ENCODE assay signal across 8 cellular contexts in the genomic region with DNA sequence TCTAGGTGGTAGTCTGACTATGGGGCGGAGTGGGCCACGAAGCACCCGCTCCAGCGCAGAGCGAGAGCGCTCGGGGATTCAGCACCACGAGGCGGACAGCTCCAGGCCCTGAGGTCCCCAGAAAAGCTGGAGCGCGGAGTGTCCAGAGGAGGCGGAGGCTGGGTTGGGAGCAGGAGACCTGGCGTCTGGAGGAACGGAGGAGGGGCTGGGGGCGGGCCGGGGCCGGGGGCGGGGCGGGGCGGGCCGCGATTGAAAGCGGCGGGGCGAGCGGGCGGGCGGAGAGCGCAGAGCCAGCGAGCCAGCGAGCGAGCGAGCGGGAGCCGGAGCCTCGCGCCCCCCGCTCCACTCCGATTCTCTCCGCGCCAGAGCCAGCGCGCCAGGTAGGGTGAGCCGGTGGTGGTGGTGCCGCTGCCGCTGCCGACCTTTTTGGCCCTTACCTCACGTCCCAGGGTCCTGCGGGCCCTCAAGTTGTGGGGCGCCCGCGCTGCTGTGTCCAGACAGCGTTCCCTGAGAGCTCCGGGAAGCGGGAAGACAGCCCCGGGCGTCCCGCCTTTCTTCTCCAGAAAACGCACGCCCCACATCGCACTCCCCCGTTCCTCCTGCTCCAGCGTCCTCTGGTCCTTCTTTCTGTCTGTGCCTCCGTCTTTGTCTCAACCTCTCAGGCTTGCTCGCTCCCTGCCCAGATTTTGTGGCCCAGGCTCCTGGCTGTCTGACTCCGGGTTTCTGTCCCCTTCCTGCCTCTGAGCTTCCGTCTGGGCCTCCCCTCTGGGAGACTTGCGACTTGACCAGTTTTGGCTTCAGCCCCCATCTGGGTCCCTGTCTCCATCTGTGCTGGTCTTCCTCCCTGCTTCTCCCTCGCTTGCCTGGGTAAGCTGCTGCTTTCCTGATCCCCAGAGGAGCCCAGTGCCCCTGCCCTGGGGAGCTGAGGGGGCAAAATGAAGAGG. TPM values are rescaled to one million over a fixed set of nuclear protein-coding genes. Genes with fewer than 3 reads are reported as not detected.
A peak's percentile ranks its signal among the peaks of the same experiment; 100 is the strongest.
DNase-seq lines count a peak whose midpoint lies in the region; TF ChIP-seq lines count a peak whose summit lies in the region.

Gene GRM2, plus strand, starts transcription at position 281 of the 944 bp plus-strand sequence. CDS start 1,916 bp downstream, outside the sequence.

- peaks cover 29% of the 10 kb centered on the region for H3K27me3 Mint-ChIP-seq in brain

- no peaks in the 10 kb centered on the region for H3K9me3 Mint-ChIP-seq in brain

- no peaks in the 10 kb centered on the region for H3K36me3 Mint-ChIP-seq in brain

- H3K4me3 Mint-ChIP-seq in brain = peak within 1 kb of the TSS; percentile 87 to 94 (median 93)

- no peak for TF ChIP-seq CTCF in brain (conservative IDR thresholded peaks at IDR 0.05)

- DNase-seq in NCI-H2107 treated with DMSO at 0.1 percent for 48 hours (lab: John Stamatoyannopoulos, UW; ENCODE audit: unreplicated experiment) = peak; percentile 12
- no peak for DNase-seq in NCI-H2107 (lab: John Stamatoyannopoulos, UW)
- peak; percentile 29 to 88 for DNase-seq in NCI-H526 (lab: John Stamatoyannopoulos, UW)
- DNase-seq in iPS DF 19.7 (ENCODE audit: low read depth, low spot score) = peak; percentile 78
- peak; percentile 88 for DNase-seq in retina
- DNase-seq in HK-2 (ENCODE audit: unreplicated experiment) = no peak
- DNase-seq in SKM-1 (lab: John Stamatoyannopoulos, UW; ENCODE audit: unreplicated experiment) = no peak

- H3K27ac Mint-ChIP-seq in brain = peak within 1 kb of the TSS; percentile 46 to 93 (median 82)

- peaks cover 58% of the 10 kb centered on the region for H3K4me1 Mint-ChIP-seq in brain

RNA-seq across cellular contexts. Expression of gene GRM2, which starts in this region (rescaled TPM):
- 10.5 TPM for polyA plus RNA-seq in brain (ENCODE audit: insufficient read depth, low read depth, low replicate concordance)

Comparison
In these comparisons a context has a peak if more than half of its experiments do, and no peak if none do; other contexts are left out.
1. DNase-seq: peak in NCI-H2107 treated with DMSO at 0.1 percent for 48 hours (single experiment), NCI-H526 (2 of 2), iPS DF 19.7 (single experiment) and retina (single experiment); none in NCI-H2107 (single experiment), HK-2 (single experiment) and SKM-1 (single experiment).